Comparison of ENCODE assay signal across 8 cellular contexts in the genomic region with DNA sequence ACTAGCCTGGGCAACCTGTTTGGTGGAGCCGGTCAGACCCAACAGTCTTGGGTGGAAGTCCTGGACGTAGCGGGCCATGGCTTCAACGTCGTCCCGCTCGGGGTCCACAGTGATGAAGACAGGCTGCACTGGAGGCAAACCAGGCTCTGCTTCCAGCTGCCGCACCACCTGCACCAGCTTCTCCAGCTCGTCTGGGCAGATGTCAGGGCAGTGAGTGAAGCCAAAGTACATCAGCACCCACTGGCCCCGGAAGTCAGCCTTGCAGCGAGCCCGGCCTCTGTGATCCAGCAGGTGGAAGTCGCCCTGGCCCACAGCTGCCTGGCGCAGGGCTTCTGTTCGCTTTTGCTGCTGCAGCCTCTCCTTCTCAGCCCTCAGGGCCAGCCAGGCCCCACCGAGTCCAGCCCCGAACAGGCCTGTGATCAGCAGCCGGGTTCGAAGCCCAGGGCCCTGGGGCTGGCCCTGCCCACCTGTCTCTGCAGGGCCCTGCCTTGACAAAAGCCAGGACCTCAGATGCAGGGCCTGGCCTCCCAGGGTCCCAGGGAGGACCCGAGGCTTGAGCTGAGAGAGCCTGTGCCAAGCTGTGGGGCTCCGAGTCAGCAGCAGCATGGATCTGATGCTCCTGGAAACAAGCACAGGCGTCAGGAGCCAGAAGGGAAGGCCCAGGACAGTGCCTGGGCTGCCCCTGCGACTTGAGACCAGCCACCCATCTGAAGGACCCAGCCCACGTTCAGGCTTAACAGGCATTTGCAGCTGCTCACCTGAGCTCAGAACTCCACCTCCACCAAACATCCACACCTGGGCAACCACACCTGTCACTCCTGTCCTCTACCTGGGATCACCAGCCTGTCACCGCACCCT. TPM values are rescaled to one million over a fixed set of nuclear protein-coding genes. Genes with fewer than 3 reads are reported as not detected.
A peak's percentile ranks its signal among the peaks of the same experiment; 100 is the strongest.
DNase-seq lines count a peak whose midpoint lies in the region; ATAC-seq and TF ChIP-seq lines count a peak whose summit lies in the region.

No MANE protein-coding gene starts in this region.

- CTCF ChIA-PET in activated naive CD4-positive, alpha-beta T cell treated with anti-CD3 and anti-CD28 coated beads, Interleukin-2, amount 10 ng/mL, durations not matched to agents 7 days and 5 days (lab: Charles Lee): interaction anchor here (0.5 to 6.1 kb wide), 5 partner anchors 8 to 169 kb away, joined by 3 to 46 read pairs (median 16); a partner anchor contains a TSS

- no peak for ATAC-seq in activated T-helper 17 cell treated with anti-CD3 and anti-CD28 coated beads, Interleukin-2, amount 50 U/mL, for 72 hours (replicated peaks)
- ATAC-seq in GM19452 (IDR thresholded peaks at IDR 0.05; ENCODE audit: unreplicated experiment): no peak

- peak overlapping the region; percentile 53 for H3K4me3 ChIP-seq in kidney epithelial cell (ENCODE audit: low read depth, low read length)

- peak; percentile 21 for DNase-seq in activated naive CD4-positive, alpha-beta T cell treated with anti-CD3 and anti-CD28 coated beads, Interleukin-2, amount 10 ng/mL, durations not matched to agents 7 days and 5 days
- no peak for DNase-seq in activated naive CD4-positive, alpha-beta T cell treated with anti-CD3 and anti-CD28 coated beads, Interleukin-2, amount 50 U/mL, for 16 hours
- DNase-seq in kidney epithelial cell (ENCODE audit: low read depth) (no peak), type B pancreatic cell (ENCODE audit: extremely low spot score, unreplicated experiment) (no peak), NCI-H1092 (lab: John Stamatoyannopoulos, UW) (no peak), iPS-NIHi11 (ENCODE audit: low spot score) (no peak)

- peak overlapping the region; percentile 88 for H3K4me3 Mint-ChIP-seq in activated naive CD4-positive, alpha-beta T cell treated with anti-CD3 and anti-CD28 coated beads, Interleukin-2, amount 10 ng/mL, durations not matched to agents 7 days and 5 days
- peak overlapping the region; percentile 90 for H3K4me3 Mint-ChIP-seq in activated T-helper 17 cell treated with anti-CD3 and anti-CD28 coated beads, Interleukin-2, amount 50 U/mL, for 72 hours
- H3K4me3 Mint-ChIP-seq in type B pancreatic cell: peak overlapping the region; percentile 97

- H3K27me3 ChIP-seq in kidney epithelial cell (ENCODE audit: control insufficient read depth, insufficient read depth, low read length): no peaks in the 10 kb centered on the region

- H3K27me3 Mint-ChIP-seq in activated naive CD4-positive, alpha-beta T cell treated with anti-CD3 and anti-CD28 coated beads, Interleukin-2, amount 10 ng/mL, durations not matched to agents 7 days and 5 days: no peaks in the 10 kb centered on the region
- H3K27me3 Mint-ChIP-seq in activated T-helper 17 cell treated with anti-CD3 and anti-CD28 coated beads, Interleukin-2, amount 50 U/mL, for 72 hours: no peaks in the 10 kb centered on the region
- H3K27me3 Mint-ChIP-seq in type B pancreatic cell: peaks cover 19% of the 10 kb centered on the region

- H3K36me3 ChIP-seq in kidney epithelial cell (ENCODE audit: control insufficient read depth, insufficient read depth, low read length): peaks cover 4% of the 10 kb centered on the region

- peak overlapping the region; percentile 95 for H3K27ac Mint-ChIP-seq in activated naive CD4-positive, alpha-beta T cell treated with anti-CD3 and anti-CD28 coated beads, Interleukin-2, amount 10 ng/mL, durations not matched to agents 7 days and 5 days
- H3K27ac Mint-ChIP-seq in activated T-helper 17 cell treated with anti-CD3 and anti-CD28 coated beads, Interleukin-2, amount 50 U/mL, for 72 hours: peak overlapping the region; percentile 81
- peak overlapping the region; percentile 99 for H3K27ac Mint-ChIP-seq in type B pancreatic cell

- TF ChIP-seq CTCF in kidney epithelial cell (IDR thresholded peaks at IDR 0.05; ENCODE audit: insufficient read depth, low read length, poor library complexity, severe bottlenecking): no peak
- no peak for TF ChIP-seq CTCF in type B pancreatic cell (conservative IDR thresholded peaks at IDR 0.05)

- peaks cover 35% of the 10 kb centered on the region for H3K4me1 Mint-ChIP-seq in activated naive CD4-positive, alpha-beta T cell treated with anti-CD3 and anti-CD28 coated beads, Interleukin-2, amount 10 ng/mL, durations not matched to agents 7 days and 5 days
- H3K4me1 Mint-ChIP-seq in activated T-helper 17 cell treated with anti-CD3 and anti-CD28 coated beads, Interleukin-2, amount 50 U/mL, for 72 hours: peaks cover 5% of the 10 kb centered on the region
- H3K4me1 Mint-ChIP-seq in type B pancreatic cell (ENCODE audit: unreplicated experiment): peaks cover 6% of the 10 kb centered on the region

- H3K9me3 Mint-ChIP-seq in activated naive CD4-positive, alpha-beta T cell treated with anti-CD3 and anti-CD28 coated beads, Interleukin-2, amount 10 ng/mL, durations not matched to agents 7 days and 5 days: no peaks in the 10 kb centered on the region
- no peaks in the 10 kb centered on the region for H3K9me3 Mint-ChIP-seq in activated T-helper 17 cell treated with anti-CD3 and anti-CD28 coated beads, Interleukin-2, amount 50 U/mL, for 72 hours
- no peaks in the 10 kb centered on the region for H3K9me3 Mint-ChIP-seq in type B pancreatic cell

- H3K36me3 Mint-ChIP-seq in activated naive CD4-positive, alpha-beta T cell treated with anti-CD3 and anti-CD28 coated beads, Interleukin-2, amount 10 ng/mL, durations not matched to agents 7 days and 5 days: peaks cover 18% of the 10 kb centered on the region
- peaks cover 69% of the 10 kb centered on the region for H3K36me3 Mint-ChIP-seq in activated T-helper 17 cell treated with anti-CD3 and anti-CD28 coated beads, Interleukin-2, amount 50 U/mL, for 72 hours (ENCODE audit: low read depth)
- peaks cover 8% of the 10 kb centered on the region for H3K36me3 Mint-ChIP-seq in type B pancreatic cell

RNA-seq across cellular contexts. Expression of a gene that starts 1.4 kb away (rescaled TPM):
- 1 to 10 TPM; 2.8 to 9.9 TPM for total RNA-seq in activated T-helper 17 cell treated with anti-CD3 and anti-CD28 coated beads, Interleukin-2, amount 50 U/mL, for 72 hours
- total RNA-seq in kidney epithelial cell (2.3 and 5.7 TPM in 2 replicates), type B pancreatic cell (ENCODE audit: low replicate concordance) (2.0 and 6.1 TPM in 2 replicates)

RNA-seq across cellular contexts. Expression of a gene that starts 5.8 kb away (rescaled TPM):
- 10 to 100 TPM; 73.0 to 74.0 TPM for total RNA-seq in activated T-helper 17 cell treated with anti-CD3 and anti-CD28 coated beads, Interleukin-2, amount 50 U/mL, for 72 hours
- total RNA-seq in kidney epithelial cell: 53.1 and 63.5 TPM in 2 replicates
- 5.8 and 6.1 TPM in 2 replicates for total RNA-seq in type B pancreatic cell (ENCODE audit: low replicate concordance)

RNA-seq across cellular contexts. Expression of a gene that starts 16.0 kb away (rescaled TPM):
- total RNA-seq in activated T-helper 17 cell treated with anti-CD3 and anti-CD28 coated beads, Interleukin-2, amount 50 U/mL, for 72 hours: 100 to 1,000 TPM; 112 to 138 TPM
- 41.3 and 50.2 TPM in 2 replicates for total RNA-seq in kidney epithelial cell
- 60.0 and 75.2 TPM in 2 replicates for total RNA-seq in type B pancreatic cell (ENCODE audit: low replicate concordance)

RNA-seq across cellular contexts. Expression of a gene that starts 16.5 kb away (rescaled TPM):
- total RNA-seq in activated T-helper 17 cell treated with anti-CD3 and anti-CD28 coated beads, Interleukin-2, amount 50 U/mL, for 72 hours: 10 to 100 TPM; 61.3 to 89.0 TPM
- total RNA-seq in kidney epithelial cell: 48.3 and 75.4 TPM in 2 replicates
- total RNA-seq in type B pancreatic cell (ENCODE audit: low replicate concordance): 65.5 and 74.0 TPM in 2 replicates

RNA-seq across cellular contexts. Expression of a gene that starts 21.7 kb away (rescaled TPM):
- total RNA-seq in activated T-helper 17 cell treated with anti-CD3 and anti-CD28 coated beads, Interleukin-2, amount 50 U/mL, for 72 hours: 1 to 10 TPM; 4.2 to 4.4 TPM
- 16.3 and 20.1 TPM in 2 replicates for total RNA-seq in kidney epithelial cell
- total RNA-seq in type B pancreatic cell (ENCODE audit: low replicate concordance): 0.10 TPM in 1 of 2 replicates, not detected in the other
